In the genomic region with DNA sequence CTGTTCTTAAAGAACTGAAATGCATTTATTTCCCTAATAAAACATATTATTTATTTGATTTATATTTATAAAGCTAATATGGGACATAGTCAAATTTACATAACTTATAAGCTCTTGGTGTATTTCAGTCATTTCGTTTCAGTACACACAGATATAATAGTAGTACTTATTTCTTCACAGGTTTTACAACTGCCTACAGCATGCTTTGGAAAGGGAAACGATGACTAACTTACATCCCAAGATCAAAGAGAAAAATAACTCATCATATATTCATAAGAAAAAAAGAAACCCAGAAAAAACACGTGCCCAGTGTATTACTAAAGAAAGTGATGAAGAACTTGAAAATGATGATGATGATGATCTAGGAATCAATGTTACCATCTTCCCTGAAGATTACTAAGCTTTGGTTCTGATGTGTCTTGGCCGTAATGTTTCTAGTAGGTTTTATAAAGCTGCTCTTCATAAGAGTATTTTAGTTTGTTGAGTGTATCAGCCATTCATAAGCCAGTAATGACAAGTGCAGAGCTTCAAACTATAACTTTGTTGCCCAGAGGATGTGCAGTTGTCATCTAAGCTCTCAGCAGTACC, we compare ENCODE assay signal across 26 cellular contexts. TPM values are rescaled to one million over a fixed set of nuclear protein-coding genes. Genes with fewer than 3 reads are reported as not detected.
DNase-seq lines count a peak whose midpoint lies in the region; ATAC-seq, FAIRE-seq and TF ChIP-seq lines count a peak whose summit lies in the region.
"Had no signal": no experiment of that assay in that cellular context is flagged by ENCODE, and none has a peak within 500 bp of the region (broad histone marks: within the 10 kb centered on the region; RNA-seq: fewer than 3 reads in every experiment).

No MANE protein-coding gene starts in this region.

- DNase-seq in activated CD4-positive, alpha-beta memory T cell treated with anti-CD3 and anti-CD28 coated beads for 36 hours, result no peak
- no peak for DNase-seq in activated CD4-positive, alpha-beta memory T cell treated with anti-CD3 and anti-CD28 coated beads, Interleukin-2, amount 10 ng/mL, durations not matched to agents 7 days and 5 days
- DNase-seq in CD4-positive, alpha-beta memory T cell, result no peak
- no peak for DNase-seq in activated T-helper 2 cell treated with anti-CD3 and anti-CD28 coated beads, Interferon-gamma antibody, Interleukin-2, Interleukin-4, amounts not matched to agents 10 μg/mL and 5 μg/mL and 100 μg/mL, durations not matched to agents 14 hours and 24 hours and 36 hours (ENCODE audit: low spot score)
- no peak for DNase-seq in endothelial cell of umbilical vein (ENCODE audit: low read depth, low spot score)
- DNase-seq in sciatic nerve (ENCODE audit: low spot score), result no peak
- DNase-seq in NCI-H345 treated with DMSO at 0.1 percent for 48 hours (lab: John Stamatoyannopoulos, UW; ENCODE audit: unreplicated experiment), result no peak
- no peak for DNase-seq in progenitor cell of endocrine pancreas (ENCODE audit: low spot score, unreplicated experiment)
- DNase-seq: activated CD4-positive, alpha-beta T cell treated with anti-CD3 and anti-CD28 coated beads for 4 hours; activated gamma-delta T cell; CD4-positive, alpha-beta T cell; hippocampal formation; KBM-7; left colon; NCI-H1092 treated with DMSO at 0.1 percent for 48 hours; NCI-H1694 treated with DMSO at 0.1 percent for 48 hours; NCI-H82; nephron progenitor cell; pancreas; retina; stimulated activated naive CD4-positive, alpha-beta T cell had no signal

- H3K79me2 ChIP-seq in endothelial cell of umbilical vein (ENCODE audit: control insufficient read depth, insufficient read depth, low read length), result no peaks in the 10 kb centered on the region

- no peak overlapping the region for H3K4me3 ChIP-seq in CD4-positive, alpha-beta memory T cell (ENCODE audit: low read length in 2 of 2)
- H3K4me3 ChIP-seq in endothelial cell of umbilical vein (replicated peaks in 1 of 3; ENCODE audit: insufficient read depth in 1 of 3, low read depth in 1 of 3, low read length in 3 of 3), result no peak overlapping the region
- H3K4me3 ChIP-seq: pancreas, skin epidermis had no signal

- H3K27ac ChIP-seq in CD4-positive, alpha-beta memory T cell (ENCODE audit: low read depth, low read length), result no peak overlapping the region
- H3K27ac ChIP-seq in endothelial cell of umbilical vein (ENCODE audit: insufficient read depth, low read depth, low read length), result no peak overlapping the region
- H3K27ac ChIP-seq: pancreas, skin epidermis had no signal

- no peak for FAIRE-seq in endothelial cell of umbilical vein (lab: Jason Lieb, UNC)
- FAIRE-seq: bronchial epithelial cell, HTR-8/SVneo, pancreas, urothelium cell line had no signal

- no peaks in the 10 kb centered on the region for H4K20me1 ChIP-seq in endothelial cell of umbilical vein (replicated peaks; ENCODE audit: control insufficient read depth, extremely low read depth, insufficient read depth, low read length)

- no peak overlapping the region for H2AFZ ChIP-seq in endothelial cell of umbilical vein (ENCODE audit: low read depth, low read length)

- H3K36me3 ChIP-seq in CD4-positive, alpha-beta memory T cell (ENCODE audit: insufficient read depth, low read length), result peaks cover 5% of the 10 kb centered on the region
- H3K36me3 ChIP-seq in endothelial cell of umbilical vein (ENCODE audit: control insufficient read depth in 2 of 2, extremely low read depth in 1 of 2, insufficient read depth in 2 of 2, low read length in 2 of 2), result peaks cover 4 to 11% of the 10 kb centered on the region in 2 experiments

- H3K27me3 Mint-ChIP-seq in activated CD4-positive, alpha-beta memory T cell treated with anti-CD3 and anti-CD28 coated beads for 36 hours, result no peaks in the 10 kb centered on the region
- no peaks in the 10 kb centered on the region for H3K27me3 Mint-ChIP-seq in activated CD4-positive, alpha-beta memory T cell treated with anti-CD3 and anti-CD28 coated beads, Interleukin-2, amount 10 ng/mL, durations not matched to agents 7 days and 5 days
- no peaks in the 10 kb centered on the region for H3K27me3 Mint-ChIP-seq in CD4-positive, alpha-beta memory T cell
- no peaks in the 10 kb centered on the region for H3K27me3 Mint-ChIP-seq in activated T-helper 2 cell treated with anti-CD3 and anti-CD28 coated beads, Interferon-gamma antibody, Interleukin-2, Interleukin-4, amounts not matched to agents 10 μg/mL and 5 μg/mL and 100 μg/mL, durations not matched to agents 14 hours and 24 hours and 36 hours (ENCODE audit: low read depth)
- H3K27me3 Mint-ChIP-seq in progenitor cell of endocrine pancreas, result no peaks in the 10 kb centered on the region
- H3K27me3 Mint-ChIP-seq: CD4-positive, alpha-beta T cell had no signal

- BruUV-seq in endothelial cell of umbilical vein (replicated peaks; lab: Mats Ljungman, UMichigan), result no TSS peak

- POLR2A ChIA-PET in activated CD4-positive, alpha-beta memory T cell treated with anti-CD3 and anti-CD28 coated beads for 36 hours (lab: Charles Lee), result interaction anchor here (0.9 kb wide), 1 partner anchor 31 kb away, joined by 4 read pairs; a partner anchor contains a TSS
- POLR2A ChIA-PET in activated CD4-positive, alpha-beta memory T cell treated with anti-CD3 and anti-CD28 coated beads, Interleukin-2, amount 10 ng/mL, durations not matched to agents 7 days and 5 days (lab: Charles Lee), result no interaction called here
- POLR2A ChIA-PET in CD4-positive, alpha-beta memory T cell (lab: Charles Lee; ENCODE audit: partially characterized antibody), result no interaction called here
- POLR2A ChIA-PET in endothelial cell of umbilical vein (lab: Charles Lee), result no interaction called here

- no peak overlapping the region for H3K4me2 ChIP-seq in endothelial cell of umbilical vein (ENCODE audit: insufficient read depth, low read length)

- TF ChIP-seq CTCF in endothelial cell of umbilical vein (IDR thresholded peaks at IDR 0.05; ENCODE audit: extremely low read depth in 1 of 2, insufficient read depth in 1 of 2, low read depth in 1 of 2, low read length in 2 of 2) (no peak), progenitor cell of endocrine pancreas (IDR thresholded peaks at IDR 0.05; ENCODE audit: unreplicated experiment) (no peak)

- H3K9me1 ChIP-seq in endothelial cell of umbilical vein (replicated peaks; ENCODE audit: control insufficient read depth, extremely low read depth, insufficient read depth, low read length), result no peaks in the 10 kb centered on the region

- H3K27ac Mint-ChIP-seq in activated CD4-positive, alpha-beta memory T cell treated with anti-CD3 and anti-CD28 coated beads for 36 hours, result peak overlapping the region; percentile 63
- H3K27ac Mint-ChIP-seq in activated CD4-positive, alpha-beta memory T cell treated with anti-CD3 and anti-CD28 coated beads, Interleukin-2, amount 10 ng/mL, durations not matched to agents 7 days and 5 days, result no peak overlapping the region
- peak overlapping the region in 5 of 7 donors; percentile 1 to 10 (median 5) for H3K27ac Mint-ChIP-seq in CD4-positive, alpha-beta memory T cell
- H3K27ac Mint-ChIP-seq in activated T-helper 2 cell treated with anti-CD3 and anti-CD28 coated beads, Interferon-gamma antibody, Interleukin-2, Interleukin-4, amounts not matched to agents 10 μg/mL and 5 μg/mL and 100 μg/mL, durations not matched to agents 14 hours and 24 hours and 36 hours, result peak overlapping the region; percentile 40
- no peak overlapping the region for H3K27ac Mint-ChIP-seq in progenitor cell of endocrine pancreas
- H3K27ac Mint-ChIP-seq: CD4-positive, alpha-beta T cell; nephron progenitor cell; T-helper 2 cell treated with Interferon-gamma antibody and Interleukin-4, amounts not matched to agents 5 μg/mL and 100 μg/mL, for 36 hours had no signal

- H3K27me3 ChIP-seq in CD4-positive, alpha-beta memory T cell (ENCODE audit: insufficient read depth, low read length), result no peaks in the 10 kb centered on the region
- H3K27me3 ChIP-seq in endothelial cell of umbilical vein (ENCODE audit: control insufficient read depth in 2 of 2, insufficient read depth in 2 of 2, low read length in 2 of 2), result no peaks in the 10 kb centered on the region
- H3K27me3 ChIP-seq: pancreas had no signal

- H3K4me3 Mint-ChIP-seq in activated CD4-positive, alpha-beta memory T cell treated with anti-CD3 and anti-CD28 coated beads for 36 hours, result no peak overlapping the region
- H3K4me3 Mint-ChIP-seq in activated CD4-positive, alpha-beta memory T cell treated with anti-CD3 and anti-CD28 coated beads, Interleukin-2, amount 10 ng/mL, durations not matched to agents 7 days and 5 days, result no peak overlapping the region
- H3K4me3 Mint-ChIP-seq in CD4-positive, alpha-beta memory T cell, result no peak overlapping the region
- no peak overlapping the region for H3K4me3 Mint-ChIP-seq in activated T-helper 2 cell treated with anti-CD3 and anti-CD28 coated beads, Interferon-gamma antibody, Interleukin-2, Interleukin-4, amounts not matched to agents 10 μg/mL and 5 μg/mL and 100 μg/mL, durations not matched to agents 14 hours and 24 hours and 36 hours (ENCODE audit: low read depth)
- H3K4me3 Mint-ChIP-seq in progenitor cell of endocrine pancreas (ENCODE audit: low read depth), result no peak overlapping the region
- H3K4me3 Mint-ChIP-seq: CD4-positive, alpha-beta T cell; nephron progenitor cell; T-helper 2 cell treated with Interferon-gamma antibody and Interleukin-4, amounts not matched to agents 5 μg/mL and 100 μg/mL, for 36 hours had no signal

- ATAC-seq in sciatic nerve, result no peak
- ATAC-seq: left colon, pancreas had no signal

- CTCF ChIA-PET in activated CD4-positive, alpha-beta memory T cell treated with anti-CD3 and anti-CD28 coated beads for 36 hours (lab: Charles Lee), result interaction anchor here (1.4 to 1.8 kb wide), 2 partner anchors 8 to 30 kb away, joined by 8 to 9 read pairs; no protein-coding TSS in a partner anchor
- CTCF ChIA-PET in activated CD4-positive, alpha-beta memory T cell treated with anti-CD3 and anti-CD28 coated beads, Interleukin-2, amount 10 ng/mL, durations not matched to agents 7 days and 5 days (lab: Charles Lee), result interaction anchor here (1.0 kb wide), 1 partner anchor 8 kb away, joined by 3 read pairs; no protein-coding TSS in a partner anchor
- CTCF ChIA-PET in CD4-positive, alpha-beta memory T cell (lab: Charles Lee; ENCODE audit: partially characterized antibody), result interaction anchor here (2.2 kb wide), 1 partner anchor 30 kb away, joined by 8 read pairs; a partner anchor contains a TSS
- CTCF ChIA-PET in endothelial cell of umbilical vein (lab: Charles Lee), result interaction anchor here (0.6 to 6.4 kb wide), 5 partner anchors 8 to 429 kb away, joined by 3 to 41 read pairs (median 3); no protein-coding TSS in a partner anchor

- H3K4me1 ChIP-seq in CD4-positive, alpha-beta memory T cell (ENCODE audit: insufficient read depth, low read length), result no peaks in the 10 kb centered on the region
- no peaks in the 10 kb centered on the region for H3K4me1 ChIP-seq in endothelial cell of umbilical vein (ENCODE audit: control insufficient read depth, extremely low read depth, insufficient read depth, low read length)
- H3K4me1 ChIP-seq: pancreas had no signal

- H3K4me1 Mint-ChIP-seq in activated CD4-positive, alpha-beta memory T cell treated with anti-CD3 and anti-CD28 coated beads for 36 hours (ENCODE audit: low read depth), result peaks cover 22% of the 10 kb centered on the region
- peaks cover 3% of the 10 kb centered on the region for H3K4me1 Mint-ChIP-seq in activated CD4-positive, alpha-beta memory T cell treated with anti-CD3 and anti-CD28 coated beads, Interleukin-2, amount 10 ng/mL, durations not matched to agents 7 days and 5 days
- H3K4me1 Mint-ChIP-seq in CD4-positive, alpha-beta memory T cell, result peaks cover 6 to 16% (median 11%) of the 10 kb centered on the region in 4 donors
- H3K4me1 Mint-ChIP-seq in activated T-helper 2 cell treated with anti-CD3 and anti-CD28 coated beads, Interferon-gamma antibody, Interleukin-2, Interleukin-4, amounts not matched to agents 10 μg/mL and 5 μg/mL and 100 μg/mL, durations not matched to agents 14 hours and 24 hours and 36 hours (ENCODE audit: low read depth), result peaks cover 10% of the 10 kb centered on the region
- no peaks in the 10 kb centered on the region for H3K4me1 Mint-ChIP-seq in progenitor cell of endocrine pancreas (ENCODE audit: low read depth)
- H3K4me1 Mint-ChIP-seq: nephron progenitor cell had no signal

- intact Hi-C loops in activated CD4-positive, alpha-beta memory T cell treated with anti-CD3 and anti-CD28 coated beads for 36 hours (cut with micrococcal nuclease), result loop anchor here (1.0 to 10.0 kb wide), 4 partner anchors 12 to 1021 kb away; a partner anchor contains a TSS
- intact Hi-C loops in CD4-positive, alpha-beta memory T cell (cut with micrococcal nuclease), result loop anchor here (2.0 kb wide), 1 partner anchor 31 kb away; a partner anchor contains a TSS
- intact Hi-C loops in activated T-helper 2 cell treated with anti-CD3 and anti-CD28 coated beads, Interferon-gamma antibody, Interleukin-2, Interleukin-4, amounts not matched to agents 10 μg/mL and 5 μg/mL and 100 μg/mL, durations not matched to agents 14 hours and 24 hours and 36 hours (cut with micrococcal nuclease), result loop anchor here (2.0 kb wide), 1 partner anchor 31 kb away; a partner anchor contains a TSS
- intact Hi-C loops in endothelial cell of umbilical vein (cut with micrococcal nuclease) (no loop called here), sciatic nerve (cut with DNase I) (no loop called here)

- TF ChIP-seq POLR2A in endothelial cell of umbilical vein (IDR thresholded peaks at IDR 0.05; ENCODE audit: low read depth, low read length), result no peak

- no peaks in the 10 kb centered on the region for H3K9me3 ChIP-seq in CD4-positive, alpha-beta memory T cell (ENCODE audit: control insufficient read depth in 1 of 2, low read length in 2 of 2)
- no peaks in the 10 kb centered on the region for H3K9me3 ChIP-seq in endothelial cell of umbilical vein (replicated peaks; ENCODE audit: control insufficient read depth, insufficient read depth, low read length)
- H3K9me3 ChIP-seq: pancreas had no signal

- no peaks in the 10 kb centered on the region for H3K9me3 Mint-ChIP-seq in activated CD4-positive, alpha-beta memory T cell treated with anti-CD3 and anti-CD28 coated beads for 36 hours
- H3K9me3 Mint-ChIP-seq in activated CD4-positive, alpha-beta memory T cell treated with anti-CD3 and anti-CD28 coated beads, Interleukin-2, amount 10 ng/mL, durations not matched to agents 7 days and 5 days, result no peaks in the 10 kb centered on the region
- no peaks in the 10 kb centered on the region for H3K9me3 Mint-ChIP-seq in CD4-positive, alpha-beta memory T cell
- H3K9me3 Mint-ChIP-seq in activated T-helper 2 cell treated with anti-CD3 and anti-CD28 coated beads, Interferon-gamma antibody, Interleukin-2, Interleukin-4, amounts not matched to agents 10 μg/mL and 5 μg/mL and 100 μg/mL, durations not matched to agents 14 hours and 24 hours and 36 hours, result no peaks in the 10 kb centered on the region
- no peaks in the 10 kb centered on the region for H3K9me3 Mint-ChIP-seq in progenitor cell of endocrine pancreas (ENCODE audit: low read depth)
- H3K9me3 Mint-ChIP-seq: CD4-positive, alpha-beta T cell; nephron progenitor cell; T-helper 2 cell treated with Interferon-gamma antibody and Interleukin-4, amounts not matched to agents 5 μg/mL and 100 μg/mL, for 36 hours had no signal

- dilution Hi-C loops in endothelial cell of umbilical vein (cut with MboI; ENCODE audit: extremely low pct_ligation_motif_present, low sequenced_read_pairs), result no loop called here

- peaks cover 43% of the 10 kb centered on the region for H3K36me3 Mint-ChIP-seq in activated CD4-positive, alpha-beta memory T cell treated with anti-CD3 and anti-CD28 coated beads for 36 hours
- peaks cover 38% of the 10 kb centered on the region for H3K36me3 Mint-ChIP-seq in activated CD4-positive, alpha-beta memory T cell treated with anti-CD3 and anti-CD28 coated beads, Interleukin-2, amount 10 ng/mL, durations not matched to agents 7 days and 5 days (ENCODE audit: low read depth)
- peaks cover 26 to 47% of the 10 kb centered on the region in 2 donors for H3K36me3 Mint-ChIP-seq in CD4-positive, alpha-beta memory T cell
- H3K36me3 Mint-ChIP-seq in activated T-helper 2 cell treated with anti-CD3 and anti-CD28 coated beads, Interferon-gamma antibody, Interleukin-2, Interleukin-4, amounts not matched to agents 10 μg/mL and 5 μg/mL and 100 μg/mL, durations not matched to agents 14 hours and 24 hours and 36 hours (ENCODE audit: low read depth), result peaks cover 52% of the 10 kb centered on the region
- H3K36me3 Mint-ChIP-seq in progenitor cell of endocrine pancreas (ENCODE audit: insufficient read depth), result no peaks in the 10 kb centered on the region

- no peak overlapping the region for H3K9ac ChIP-seq in endothelial cell of umbilical vein (replicated peaks; ENCODE audit: extremely low read depth, insufficient read depth, low read length)

RNA-seq across cellular contexts. Expression of a gene that starts 30.9 kb away (rescaled TPM):
- total RNA-seq in activated CD4-positive, alpha-beta memory T cell treated with anti-CD3 and anti-CD28 coated beads for 36 hours, result 10 to 100 TPM; 29.0 to 30.3 TPM
- 10 to 100 TPM; 16.0 to 16.3 TPM for total RNA-seq in activated CD4-positive, alpha-beta memory T cell treated with anti-CD3 and anti-CD28 coated beads, Interleukin-2, amount 10 ng/mL, durations not matched to agents 7 days and 5 days
- total RNA-seq in CD4-positive, alpha-beta memory T cell, result 10 to 100 TPM; 17.0 to 19.9 TPM
- 10 to 100 TPM in 1 of 2 donors, 1 to 10 TPM in 1; 7.3 to 12.9 TPM for polyA plus RNA-seq in CD4-positive, alpha-beta memory T cell
- 32.6 and 36.2 TPM in 2 replicates for total RNA-seq in activated T-helper 2 cell treated with anti-CD3 and anti-CD28 coated beads, Interferon-gamma antibody, Interleukin-2, Interleukin-4, amounts not matched to agents 10 μg/mL and 5 μg/mL and 100 μg/mL, durations not matched to agents 14 hours and 24 hours and 36 hours
- total RNA-seq in endothelial cell of umbilical vein (22.3 and 22.8 TPM in 2 replicates), sciatic nerve (17.5 TPM), progenitor cell of endocrine pancreas (9.1 and 10.3 TPM in 2 replicates)
- polyA plus RNA-seq in endothelial cell of umbilical vein, result 5.3 and 8.5 TPM in 2 replicates
- 10.3 and 11.0 TPM in 2 replicates for polyA plus RNA-seq in endothelial cell of umbilical vein (2011; cell fraction: cytosol; rRNA removed)
- 9.2 and 16.4 TPM in 2 replicates for polyA plus RNA-seq in endothelial cell of umbilical vein (2011; cell fraction: nucleus; rRNA removed)
- polyA plus RNA-seq in endothelial cell of umbilical vein (2012), result 10.8 and 22.2 TPM in 2 replicates
- 11.9 and 16.5 TPM in 2 replicates for polyA minus RNA-seq in endothelial cell of umbilical vein
- 11.3 TPM for polyA minus RNA-seq in endothelial cell of umbilical vein (2011; cell fraction: cytosol; rRNA and poly(A)+ RNA removed)
- polyA minus RNA-seq in endothelial cell of umbilical vein (2011; cell fraction: nucleus; rRNA and poly(A)+ RNA removed), result 17.8 and 24.1 TPM in 2 replicates

RNA-seq across cellular contexts. Expression of a gene that starts 31.0 kb away (rescaled TPM):
- 10 to 100 TPM; 22.0 to 22.5 TPM for total RNA-seq in activated CD4-positive, alpha-beta memory T cell treated with anti-CD3 and anti-CD28 coated beads for 36 hours
- total RNA-seq in activated CD4-positive, alpha-beta memory T cell treated with anti-CD3 and anti-CD28 coated beads, Interleukin-2, amount 10 ng/mL, durations not matched to agents 7 days and 5 days, result 10 to 100 TPM; 18.1 to 19.1 TPM
- total RNA-seq in CD4-positive, alpha-beta memory T cell, result 10 to 100 TPM; 18.4 to 19.1 TPM
- 10 to 100 TPM; 55.6 to 66.9 TPM for polyA plus RNA-seq in CD4-positive, alpha-beta memory T cell
- 21.3 and 22.7 TPM in 2 replicates for total RNA-seq in activated T-helper 2 cell treated with anti-CD3 and anti-CD28 coated beads, Interferon-gamma antibody, Interleukin-2, Interleukin-4, amounts not matched to agents 10 μg/mL and 5 μg/mL and 100 μg/mL, durations not matched to agents 14 hours and 24 hours and 36 hours
- total RNA-seq in endothelial cell of umbilical vein (32.7 and 33.5 TPM in 2 replicates), sciatic nerve (27.6 TPM), progenitor cell of endocrine pancreas (32.5 and 36.9 TPM in 2 replicates)
- 22.2 and 24.5 TPM in 2 replicates for polyA plus RNA-seq in endothelial cell of umbilical vein
- polyA plus RNA-seq in endothelial cell of umbilical vein (2011; cell fraction: cytosol; rRNA removed), result 29.8 and 36.9 TPM in 2 replicates
- polyA plus RNA-seq in endothelial cell of umbilical vein (2011; cell fraction: nucleus; rRNA removed), result 30.8 and 42.8 TPM in 2 replicates
- polyA plus RNA-seq in endothelial cell of umbilical vein (2012), result 18.6 and 36.7 TPM in 2 replicates
- polyA minus RNA-seq in endothelial cell of umbilical vein, result 32.0 and 35.7 TPM in 2 replicates
- polyA minus RNA-seq in endothelial cell of umbilical vein (2011; cell fraction: cytosol; rRNA and poly(A)+ RNA removed), result 7.9 TPM
- polyA minus RNA-seq in endothelial cell of umbilical vein (2011; cell fraction: nucleus; rRNA and poly(A)+ RNA removed), result 10.7 and 20.9 TPM in 2 replicates

Comparison
In these comparisons a context has a peak if more than half of its experiments do, and no peak if none do; other contexts are left out.
1. H3K27ac Mint-ChIP-seq: peak in activated CD4-positive, alpha-beta memory T cell treated with anti-CD3 and anti-CD28 coated beads for 36 hours (single experiment), CD4-positive, alpha-beta memory T cell (5 of 7) and activated T-helper 2 cell treated with anti-CD3 and anti-CD28 coated beads, Interferon-gamma antibody, Interleukin-2, Interleukin-4, amounts not matched to agents 10 μg/mL and 5 μg/mL and 100 μg/mL, durations not matched to agents 14 hours and 24 hours and 36 hours (single experiment); none in activated CD4-positive, alpha-beta memory T cell treated with anti-CD3 and anti-CD28 coated beads, Interleukin-2, amount 10 ng/mL, durations not matched to agents 7 days and 5 days (single experiment) and progenitor cell of endocrine pancreas (single experiment).
2. intact Hi-C loops: an anchor here in activated CD4-positive, alpha-beta memory T cell treated with anti-CD3 and anti-CD28 coated beads for 36 hours (1.0 to 10.0 kb wide), CD4-positive, alpha-beta memory T cell (2.0 kb wide) and activated T-helper 2 cell treated with anti-CD3 and anti-CD28 coated beads, Interferon-gamma antibody, Interleukin-2, Interleukin-4, amounts not matched to agents 10 μg/mL and 5 μg/mL and 100 μg/mL, durations not matched to agents 14 hours and 24 hours and 36 hours (2.0 kb wide); none called in endothelial cell of umbilical vein and sciatic nerve.